ENCODE assay signal across 25 cellular contexts in the genomic region with DNA sequence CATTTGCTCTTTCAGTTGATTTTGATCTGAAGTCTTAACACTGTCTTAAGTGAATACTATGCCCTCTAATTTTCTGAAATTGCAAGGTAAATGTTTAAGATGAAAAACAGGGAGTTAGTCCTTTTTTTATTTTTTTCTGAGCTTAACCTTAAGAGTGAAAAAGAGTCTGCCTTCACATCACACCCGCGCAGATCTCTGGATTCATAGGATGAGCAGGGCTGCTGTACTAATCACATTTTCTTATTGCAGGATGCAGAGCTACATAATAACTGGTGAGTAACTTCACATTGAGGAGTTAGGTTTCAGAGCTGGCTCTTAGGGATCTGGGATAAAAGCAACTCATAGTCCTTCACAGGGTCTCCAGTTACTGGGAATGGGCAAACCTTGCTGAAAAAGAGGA.
DNase-seq lines count a peak whose midpoint lies in the region; ATAC-seq lines count a peak whose summit lies in the region.
"Had no signal": no experiment of that assay in that cellular context is flagged by ENCODE, and none has a peak within 500 bp of the region (broad histone marks: within the 10 kb centered on the region; RNA-seq: fewer than 3 reads in every experiment).

No MANE protein-coding gene starts in this region.

- no peak overlapping the region for H3K4me3 Mint-ChIP-seq in naive thymus-derived CD8-positive, alpha-beta T cell
- H3K4me3 Mint-ChIP-seq: CD4-positive, alpha-beta memory T cell had no signal

- peak overlapping the region; percentile 31 for H3K27ac ChIP-seq in caudate nucleus (ENCODE audit: low read depth, low read length)
- no peak overlapping the region for H3K27ac ChIP-seq in effector memory CD4-positive, alpha-beta T cell (ENCODE audit: insufficient read depth, low read length, poor library complexity, severe bottlenecking)
- H3K27ac ChIP-seq: 22Rv1, BLaER1, HL-60, SJCRH30 had no signal

- H3K4me1 Mint-ChIP-seq in naive thymus-derived CD8-positive, alpha-beta T cell, result no peaks in the 10 kb centered on the region

- no peak overlapping the region for H3K27ac Mint-ChIP-seq in naive thymus-derived CD8-positive, alpha-beta T cell
- H3K27ac Mint-ChIP-seq: CD4-positive, alpha-beta memory T cell had no signal

- H3K27me3 Mint-ChIP-seq in naive thymus-derived CD8-positive, alpha-beta T cell, result peaks cover 0 to 8% (median 0%) of the 10 kb centered on the region in 5 donors

- H3K36me3 ChIP-seq in effector memory CD4-positive, alpha-beta T cell (ENCODE audit: control insufficient read depth, insufficient read depth, low read length), result no peaks in the 10 kb centered on the region
- H3K36me3 ChIP-seq: BLaER1, HAP-1, SJCRH30 had no signal

- no peak for ATAC-seq in naive thymus-derived CD8-positive, alpha-beta T cell
- ATAC-seq: HepG2, K562, Panc1 had no signal

- no peak overlapping the region for H3K4me3 ChIP-seq in effector memory CD4-positive, alpha-beta T cell (ENCODE audit: insufficient read depth, low read depth, low read length, poor library complexity, severe bottlenecking)
- H3K4me3 ChIP-seq: BLaER1, HAP-1, K562, SJCRH30 had no signal

- H3K4me1 ChIP-seq in effector memory CD4-positive, alpha-beta T cell (ENCODE audit: control insufficient read depth, insufficient read depth, low read length, poor library complexity, severe bottlenecking), result no peaks in the 10 kb centered on the region
- H3K4me1 ChIP-seq: BLaER1, SJCRH30 had no signal

- no peaks in the 10 kb centered on the region for H3K36me3 Mint-ChIP-seq in naive thymus-derived CD8-positive, alpha-beta T cell
- H3K36me3 Mint-ChIP-seq: CD4-positive, alpha-beta memory T cell had no signal

- H3K9me3 Mint-ChIP-seq in naive thymus-derived CD8-positive, alpha-beta T cell, result no peaks in the 10 kb centered on the region
- H3K9me3 Mint-ChIP-seq: CD4-positive, alpha-beta memory T cell had no signal

- H3K9me3 ChIP-seq in effector memory CD4-positive, alpha-beta T cell (ENCODE audit: control insufficient read depth, low read length), result no peaks in the 10 kb centered on the region
- H3K9me3 ChIP-seq: BLaER1, Caco-2, HAP-1, SJCRH30 had no signal

- no peaks in the 10 kb centered on the region for H3K27me3 ChIP-seq in effector memory CD4-positive, alpha-beta T cell (replicated peaks; ENCODE audit: control insufficient read depth, insufficient read depth, low read length, poor library complexity, severe bottlenecking)
- H3K27me3 ChIP-seq: BLaER1, SJCRH30 had no signal

- POLR2A ChIA-PET in naive thymus-derived CD8-positive, alpha-beta T cell (lab: Charles Lee), result interaction anchor here (0.6 kb wide), 1 partner anchor 261 kb away, joined by 4 read pairs; no protein-coding TSS in a partner anchor

- DNase-seq in DMS53 (lab: John Stamatoyannopoulos, UW) (peak; percentile 15), DMS53 treated with DMSO at 0.1 percent for 48 hours (lab: John Stamatoyannopoulos, UW; ENCODE audit: unreplicated experiment) (no peak), NCI-H2227 (lab: John Stamatoyannopoulos, UW; ENCODE audit: unreplicated experiment) (peak; percentile 13), caudate nucleus (lab: John Stamatoyannopoulos, UW) (peak in 21 of 61 donors; percentile 3 to 67 (median 23)), putamen (ENCODE audit: low spot score) (peak; percentile 42)
- DNase-seq in effector CD4-positive, alpha-beta T cell, result no peak
- DNase-seq in effector memory CD4-positive, alpha-beta T cell, result no peak
- DNase-seq in naive thymus-derived CD8-positive, alpha-beta T cell, result no peak
- DNase-seq: ACHN; Caco-2; CD4-positive, alpha-beta memory T cell; DMS153; MM.1S; NCI-H1048; NCI-H1436; NCI-H1930; NCI-H510A; SJCRH30 had no signal

Comparison
In these comparisons a context has a peak if more than half of its experiments do, and no peak if none do; other contexts are left out.
1. DNase-seq: peak in DMS53 (single experiment), NCI-H2227 (single experiment) and putamen (single experiment); none in DMS53 treated with DMSO at 0.1 percent for 48 hours (single experiment), effector CD4-positive, alpha-beta T cell (single experiment), effector memory CD4-positive, alpha-beta T cell (0 of 3) and naive thymus-derived CD8-positive, alpha-beta T cell (0 of 10).